Comparison of ENCODE assay signal across 8 cellular contexts in genomic region chr7:55365103-55365679, GRCh38. TPM values are rescaled to one million over a fixed set of nuclear protein-coding genes. Genes with fewer than 3 reads are reported as not detected.
DNase-seq lines count a peak whose midpoint lies in the region; ATAC-seq, FAIRE-seq and TF ChIP-seq lines count a peak whose summit lies in the region.

TSS of gene LANCL2 (plus strand) at chr7:55365337. CDS start at chr7:55366026, 689 bp downstream.

- H3K36me3 ChIP-seq in bronchial epithelial cell (ENCODE audit: control insufficient read depth, insufficient read depth, low read length): no peaks in the 10 kb centered on the region

- no peak for TF ChIP-seq CTCF in bronchial epithelial cell (IDR thresholded peaks at IDR 0.05; ENCODE audit: insufficient read depth, low read length, severe bottlenecking)

- peak within 1 kb of the TSS; percentile 83 for H3K4me3 ChIP-seq in bronchial epithelial cell (ENCODE audit: low read depth, low read length)

- H3K27me3 ChIP-seq in bronchial epithelial cell (ENCODE audit: control insufficient read depth, insufficient read depth, low read length) (no peaks in the 10 kb centered on the region), layer of hippocampus (ENCODE audit: control insufficient read depth, insufficient read depth, low read length) (no peaks in the 10 kb centered on the region)

- peak within 1 kb of the TSS; percentile 99 for H3K27ac ChIP-seq in layer of hippocampus (ENCODE audit: low read depth, low read length)

- no peak for FAIRE-seq in bronchial epithelial cell (lab: Jason Lieb, UNC)

- ATAC-seq in GM21423 (IDR thresholded peaks at IDR 0.05; ENCODE audit: unreplicated experiment): peak; percentile 26

- DNase-seq in DMS153 (lab: John Stamatoyannopoulos, UW): peak; percentile 51
- DNase-seq in HT-29 (ENCODE audit: low spot score): peak; percentile 74
- peak; percentile 58 to 70 for DNase-seq in SHP77 (lab: John Stamatoyannopoulos, UW)
- DNase-seq in bronchial epithelial cell (ENCODE audit: low read depth): peak; percentile 15
- DNase-seq in stimulated activated CD4-positive, alpha-beta T cell treated with anti-CD3 and anti-CD28 coated beads, Interleukin-2, amount 100 ng/mL, for 24 hours: peak; percentile 55 to 58
- no peak for DNase-seq in SKM-1 treated with dmso at 0.1 percent for 144 hours (lab: John Stamatoyannopoulos, UW; ENCODE audit: unreplicated experiment)

RNA-seq across cellular contexts. Expression of gene LANCL2, which starts in this region (rescaled TPM):
- 14.3 and 19.9 TPM in 2 replicates for total RNA-seq in HT-29 (2014; rRNA removed; shearing (Covaris generic))
- 11.0 and 14.7 TPM in 2 replicates for total RNA-seq in bronchial epithelial cell
